Comparison of ENCODE assay signal across 8 cellular contexts in genomic region chr17:49365667-49366066, GRCh38. TPM values are rescaled to one million over a fixed set of nuclear protein-coding genes. Genes with fewer than 3 reads are reported as not detected.
DNase-seq lines count a peak whose midpoint lies in the region; ATAC-seq, FAIRE-seq and TF ChIP-seq lines count a peak whose summit lies in the region.

No MANE protein-coding gene starts in this region.

- DNase-seq in AG08396 (ENCODE audit: low spot score): peak; percentile 25
- no peak for DNase-seq in GM06990 (ENCODE audit: extremely low read depth, insufficient read length)
- no peak for DNase-seq in Panc1 (ENCODE audit: low read depth, low spot score)
- peak; percentile 50 for DNase-seq in dermis blood vessel endothelial cell
- peak; percentile 23 for DNase-seq in small intestine
- no peak for DNase-seq in kidney glomerular epithelial cell (lab: John Stamatoyannopoulos, UW)
- DNase-seq in tibial nerve (ENCODE audit: low spot score in 2 of 2): no peak
- DNase-seq in NCI-H146 treated with DMSO at 0.1 percent for 48 hours (lab: John Stamatoyannopoulos, UW; ENCODE audit: unreplicated experiment): no peak

- CTCF ChIA-PET in Panc1 (lab: Charles Lee): interaction anchor here (0.6 kb wide), 1 partner anchor 18 kb away, joined by 3 read pairs; no protein-coding TSS in a partner anchor

- H3K27ac ChIP-seq in Panc1 (ENCODE audit: low read length) (no peak overlapping the region), small intestine (ENCODE audit: low read depth in 1 of 2, low read length in 1 of 2) (no peak overlapping the region), tibial nerve (no peak overlapping the region)

- no peak for FAIRE-seq in small intestine (lab: Jason Lieb, UNC)

- no peaks in the 10 kb centered on the region; the same call in 1 of the 2 replicates for H3K36me3 ChIP-seq in GM06990 (ENCODE audit: control insufficient read depth, insufficient read depth, low read length)
- no peaks in the 10 kb centered on the region; the same call in 1 of the 2 replicates for H3K36me3 ChIP-seq in Panc1 (ENCODE audit: control insufficient read depth, insufficient read depth, low read length)
- no peaks in the 10 kb centered on the region for H3K36me3 ChIP-seq in small intestine (ENCODE audit: control insufficient read depth in 2 of 2, insufficient read depth in 2 of 2, low read length in 2 of 2)
- H3K36me3 ChIP-seq in tibial nerve: no peaks in the 10 kb centered on the region

- intact Hi-C loops in Panc1 (cut with micrococcal nuclease; ENCODE audit: unreplicated experiment): no loop called here

- BruUV-seq in Panc1 (replicated peaks; lab: Mats Ljungman, UMichigan): no TSS peak

- H3K27me3 ChIP-seq in GM06990 (replicated peaks; ENCODE audit: control insufficient read depth, insufficient read depth, low read length): no peaks in the 10 kb centered on the region
- no peaks in the 10 kb centered on the region for H3K27me3 ChIP-seq in Panc1 (ENCODE audit: control insufficient read depth, insufficient read depth, low read length)
- H3K27me3 ChIP-seq in small intestine (ENCODE audit: control insufficient read depth in 2 of 2, insufficient read depth in 2 of 2, low read length in 2 of 2): no peaks in the 10 kb centered on the region
- H3K27me3 ChIP-seq in tibial nerve: no peaks in the 10 kb centered on the region

- ATAC-seq in Panc1: no peak

- no peak for TF ChIP-seq POLR2A in tibial nerve (IDR thresholded peaks at IDR 0.05)

- WGBS in small intestine, 3 donors: 44 to 52% (median 49%) methylated on average over 2 of the region's 2 CpGs
- WGBS in tibial nerve, 2 donors: 24 to 45% methylated on average over 2 of the region's 2 CpGs

- POLR2A ChIA-PET in Panc1 (lab: Charles Lee): no interaction called here

- in situ Hi-C loops in Panc1 (cut with HindIII; ENCODE audit: low pct_unique_long_range_greater_than_20kb, low sequenced_read_pairs): no loop called here

- peaks cover 6% of the 10 kb centered on the region for H3K4me1 ChIP-seq in Panc1 (ENCODE audit: control insufficient read depth, insufficient read depth, low read length)
- H3K4me1 ChIP-seq in small intestine (ENCODE audit: control insufficient read depth in 2 of 2, insufficient read depth in 1 of 2, low read depth in 1 of 2, low read length in 1 of 2): no peaks in the 10 kb centered on the region
- peaks cover 0 to 6% (median 2%) of the 10 kb centered on the region in 4 donors for H3K4me1 ChIP-seq in tibial nerve

- no peak overlapping the region for H3K4me3 ChIP-seq in GM06990 (replicated peaks; ENCODE audit: low read depth, low read length)
- no peak overlapping the region for H3K4me3 ChIP-seq in Panc1 (ENCODE audit: low read depth in 2 of 2, low read length in 2 of 2)
- H3K4me3 ChIP-seq in small intestine (ENCODE audit: low read depth in 1 of 2, low read length in 2 of 2): no peak overlapping the region
- no peak overlapping the region for H3K4me3 ChIP-seq in tibial nerve

- no peak for TF ChIP-seq EP300 in tibial nerve (IDR thresholded peaks at IDR 0.05)

- H3K9me3 ChIP-seq in Panc1 (ENCODE audit: control insufficient read depth, insufficient read depth, low read depth, low read length) (no peaks in the 10 kb centered on the region), small intestine (ENCODE audit: control insufficient read depth, low read depth) (no peaks in the 10 kb centered on the region), tibial nerve (no peaks in the 10 kb centered on the region)

- peak; percentile 32 for TF ChIP-seq CTCF in GM06990 (IDR thresholded peaks at IDR 0.05; ENCODE audit: insufficient read depth, low read length, poor library complexity, severe bottlenecking)
- peak; percentile 45 for TF ChIP-seq CTCF in Panc1 (IDR thresholded peaks at IDR 0.05)
- TF ChIP-seq CTCF in tibial nerve (IDR thresholded peaks at IDR 0.05): no peak

RNA-seq across cellular contexts. Expression of gene ZNF652, which starts 3.6 kb away (rescaled TPM):
- total RNA-seq in Panc1 (2021; ENCODE audit: unreplicated experiment): 42.4 TPM
- polyA plus RNA-seq in Panc1 (2012; ENCODE audit: insufficient read length): 8.1 TPM
- total RNA-seq in dermis blood vessel endothelial cell: 11.4 and 15.9 TPM in 2 replicates
- 10 to 100 TPM in 2 of 3 donors, 1 to 10 TPM in 1; 8.6 to 27.3 (median 16.2) TPM for polyA plus RNA-seq in small intestine
- 10 to 100 TPM; 35.7 to 58.6 (median 43.9) TPM for total RNA-seq in tibial nerve

RNA-seq across cellular contexts. Expression of gene PHB1, which starts 49.0 kb away (rescaled TPM):
- total RNA-seq in Panc1 (2021; ENCODE audit: unreplicated experiment) (367 TPM), dermis blood vessel endothelial cell (171 and 197 TPM in 2 replicates), tibial nerve (100 to 1,000 TPM in 1 of 4 donors, 10 to 100 TPM in 3; 83.5 to 114 (median 90.4) TPM)
- 301 TPM for polyA plus RNA-seq in Panc1 (2012; ENCODE audit: insufficient read length)
- 100 to 1,000 TPM; 108 to 301 (median 113) TPM for polyA plus RNA-seq in small intestine

Comparison
In these comparisons a context has a peak if more than half of its experiments do, and no peak if none do; other contexts are left out.
1. DNase-seq: peak in AG08396 (single experiment), dermis blood vessel endothelial cell (single experiment) and small intestine (single experiment); none in GM06990 (single experiment), Panc1 (single experiment), kidney glomerular epithelial cell (single experiment), tibial nerve (0 of 2) and NCI-H146 treated with DMSO at 0.1 percent for 48 hours (single experiment).
2. CTCF ChIP-seq: peak in GM06990 (single experiment) and Panc1 (single experiment); none in tibial nerve (0 of 5).